In genomic region chr5:149526855-149527590, GRCh38 we compare ENCODE assay signal across 12 cellular contexts. TPM values are rescaled to one million over a fixed set of nuclear protein-coding genes. Genes with fewer than 3 reads are reported as not detected.
A peak's percentile ranks its signal among the peaks of the same experiment; 100 is the strongest.
DNase-seq lines count a peak whose midpoint lies in the region; ATAC-seq and TF ChIP-seq lines count a peak whose summit lies in the region.
"Had no signal": no experiment of that assay in that cellular context is flagged by ENCODE, and none has a peak within 500 bp of the region (broad histone marks: within the 10 kb centered on the region; RNA-seq: fewer than 3 reads in every experiment).

No MANE protein-coding gene starts in this region.

- TF ChIP-seq CTCF in right lobe of liver (IDR thresholded peaks at IDR 0.05) (no peak), transverse colon (IDR thresholded peaks at IDR 0.05) (no peak), GM20000 (IDR thresholded peaks at IDR 0.05; ENCODE audit: extremely low read depth, missing control alignments) (no peak)

- peaks cover 78% of the 10 kb centered on the region for H3K36me3 Mint-ChIP-seq in activated T-cell treated with anti-CD3 and anti-CD28 coated beads, Interleukin-2, amount 50 U/mL, for 24 hours (ENCODE audit: low read depth)
- peaks cover 44% of the 10 kb centered on the region for H3K36me3 Mint-ChIP-seq in dendritic cell treated with granulocyte-macrophage colony-stimulating factor and Interleukin-4, amounts not matched to agents 40 ng/mL and 50 ng/mL, for 4 days (ENCODE audit: low read depth)

- H3K9me3 Mint-ChIP-seq in activated T-cell treated with anti-CD3 and anti-CD28 coated beads, Interleukin-2, amount 50 U/mL, for 24 hours, result no peaks in the 10 kb centered on the region
- H3K9me3 Mint-ChIP-seq in dendritic cell treated with granulocyte-macrophage colony-stimulating factor and Interleukin-4, amounts not matched to agents 40 ng/mL and 50 ng/mL, for 4 days, result no peaks in the 10 kb centered on the region

- in situ Hi-C loops in transverse colon (cut with MboI; ENCODE audit: low pct_ligation_motif_present in 1 of 4, low pct_unique_long_range_greater_than_20kb in 1 of 4, low sequenced_read_pairs in 3 of 4), result no loop called here

- peak; percentile 67 to 80 (median 75) for ATAC-seq in right lobe of liver
- no peak for ATAC-seq in GM19035 (IDR thresholded peaks at IDR 0.05; ENCODE audit: unreplicated experiment)
- ATAC-seq in GM21528 (IDR thresholded peaks at IDR 0.05; ENCODE audit: low FRiP score, unreplicated experiment), result no peak

- H3K4me1 ChIP-seq in right lobe of liver (peaks cover 0 to 48% (median 14%) of the 10 kb centered on the region in 4 donors), transverse colon (peaks cover 35 to 85% (median 49%) of the 10 kb centered on the region in 4 donors)

- H3K36me3 ChIP-seq in right lobe of liver (peaks cover 0 to 14% (median 1%) of the 10 kb centered on the region in 4 donors), transverse colon (peaks cover 0 to 19% (median 6%) of the 10 kb centered on the region in 4 donors)

- H3K4me3 ChIP-seq in right lobe of liver, result no peak overlapping the region
- no peak overlapping the region for H3K4me3 ChIP-seq in transverse colon

- H3K27ac ChIP-seq in right lobe of liver (peak overlapping the region in 2 of 3 donors; percentile 7 to 11), transverse colon (peak overlapping the region; percentile 13 to 52 (median 35))

- no peaks in the 10 kb centered on the region for H3K9me3 ChIP-seq in right lobe of liver
- H3K9me3 ChIP-seq in transverse colon, result no peaks in the 10 kb centered on the region

- H3K27me3 ChIP-seq in right lobe of liver (no peaks in the 10 kb centered on the region), transverse colon (no peaks in the 10 kb centered on the region)

- peak overlapping the region; percentile 57 for H3K27ac Mint-ChIP-seq in activated T-cell treated with anti-CD3 and anti-CD28 coated beads, Interleukin-2, amount 50 U/mL, for 24 hours
- peak overlapping the region; percentile 71 for H3K27ac Mint-ChIP-seq in dendritic cell treated with granulocyte-macrophage colony-stimulating factor and Interleukin-4, amounts not matched to agents 40 ng/mL and 50 ng/mL, for 4 days

- no peaks in the 10 kb centered on the region for H3K27me3 Mint-ChIP-seq in activated T-cell treated with anti-CD3 and anti-CD28 coated beads, Interleukin-2, amount 50 U/mL, for 24 hours
- H3K27me3 Mint-ChIP-seq in dendritic cell treated with granulocyte-macrophage colony-stimulating factor and Interleukin-4, amounts not matched to agents 40 ng/mL and 50 ng/mL, for 4 days, result no peaks in the 10 kb centered on the region

- H3K4me3 Mint-ChIP-seq in activated T-cell treated with anti-CD3 and anti-CD28 coated beads, Interleukin-2, amount 50 U/mL, for 24 hours, result no peak overlapping the region
- H3K4me3 Mint-ChIP-seq in dendritic cell treated with granulocyte-macrophage colony-stimulating factor and Interleukin-4, amounts not matched to agents 40 ng/mL and 50 ng/mL, for 4 days, result peak overlapping the region; percentile 20

- no peak for TF ChIP-seq EP300 in transverse colon (IDR thresholded peaks at IDR 0.05; ENCODE audit: low read depth)

- TF ChIP-seq POLR2A in right lobe of liver (IDR thresholded peaks at IDR 0.05), result no peak
- no peak for TF ChIP-seq POLR2A in transverse colon (IDR thresholded peaks at IDR 0.05)

- intact Hi-C loops in dendritic cell treated with granulocyte-macrophage colony-stimulating factor and Interleukin-4, amounts not matched to agents 40 ng/mL and 50 ng/mL, for 4 days (cut with micrococcal nuclease), result no loop called here
- intact Hi-C loops in right lobe of liver (cut with DNase I), result no loop called here
- intact Hi-C loops in transverse colon (cut with DNase I; ENCODE audit: low total_unique reads), result no loop called here

- H3K4me1 Mint-ChIP-seq in activated T-cell treated with anti-CD3 and anti-CD28 coated beads, Interleukin-2, amount 50 U/mL, for 24 hours (ENCODE audit: low read depth), result peaks cover 82% of the 10 kb centered on the region
- H3K4me1 Mint-ChIP-seq in dendritic cell treated with granulocyte-macrophage colony-stimulating factor and Interleukin-4, amounts not matched to agents 40 ng/mL and 50 ng/mL, for 4 days (ENCODE audit: low read depth), result peaks cover 70% of the 10 kb centered on the region

- DNase-seq in activated T-cell treated with anti-CD3 and anti-CD28 coated beads, Interleukin-2, amount 50 U/mL, for 24 hours, result no peak
- DNase-seq in activated T-cell treated with anti-CD3 and anti-CD28 coated beads, Interleukin-2, amount 50 U/mL, for 1 hour, result no peak
- DNase-seq in right lobe of liver (no peak), transverse colon (no peak), GM20000 (ENCODE audit: low spot score) (no peak)
- DNase-seq: activated T-cell treated with anti-CD3 and anti-CD28 coated beads for 4 hours, GDM1, NCI-H1105 treated with DMSO at 0.1 percent for 48 hours, posterior cingulate gyrus had no signal

- 37% methylated on average over 12 of the region's 12 CpGs for WGBS in right lobe of liver (ENCODE audit: insufficient coverage, low coverage, low lambda C conversion rate, missing lambda C conversion rate)
- 61 to 64% methylated on average over 5 to 12 of the region's 12 CpGs for WGBS in transverse colon (ENCODE audit: low coverage in 1 of 2), 2 donors

RNA-seq across cellular contexts. Expression of gene CSNK1A1, which starts 24.2 kb away (rescaled TPM):
- total RNA-seq in right lobe of liver (10 to 100 TPM; 79.7 to 87.1 (median 83.8) TPM), transverse colon (100 to 1,000 TPM; 159 to 260 (median 184) TPM)

RNA-seq across cellular contexts. Expression of gene ARHGEF37, which starts 54.3 kb away (rescaled TPM):
- total RNA-seq in right lobe of liver (1 to 10 TPM; 1.6 to 7.3 (median 2.1) TPM), transverse colon (10 to 100 TPM; 14.2 to 27.5 (median 21.7) TPM)

Comparison
In these comparisons a context has a peak if more than half of its experiments do, and no peak if none do; other contexts are left out.
1. ATAC-seq: peak in right lobe of liver (4 of 4); none in GM19035 (single experiment) and GM21528 (single experiment).